In the genomic region with DNA sequence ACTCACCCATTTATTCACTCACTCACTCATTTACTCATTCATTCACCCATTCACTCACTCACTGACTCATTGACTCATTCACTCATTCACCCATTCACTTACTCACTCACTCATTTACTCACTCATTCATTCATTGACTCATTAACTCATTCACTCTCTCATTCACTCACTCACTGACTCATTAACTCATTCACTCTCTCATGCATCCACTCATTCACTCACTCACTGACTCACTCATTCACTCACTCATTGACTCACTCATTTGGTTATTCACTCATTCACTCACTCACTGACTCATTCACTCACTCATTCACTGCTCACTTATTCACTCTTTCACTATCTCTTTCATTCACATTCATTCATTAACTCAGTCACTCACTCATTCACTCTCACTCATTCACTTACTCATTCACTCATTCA, we compare ENCODE assay signal across 1 cellular context.
TF ChIP-seq lines count a peak whose summit lies in the region.

No MANE protein-coding gene starts in this region.

TF ChIP-seq in K562, 482 proteins besides CTCF, POLR2A, EP300 and RAD21:
- TF ChIP-seq, protein P1, sequence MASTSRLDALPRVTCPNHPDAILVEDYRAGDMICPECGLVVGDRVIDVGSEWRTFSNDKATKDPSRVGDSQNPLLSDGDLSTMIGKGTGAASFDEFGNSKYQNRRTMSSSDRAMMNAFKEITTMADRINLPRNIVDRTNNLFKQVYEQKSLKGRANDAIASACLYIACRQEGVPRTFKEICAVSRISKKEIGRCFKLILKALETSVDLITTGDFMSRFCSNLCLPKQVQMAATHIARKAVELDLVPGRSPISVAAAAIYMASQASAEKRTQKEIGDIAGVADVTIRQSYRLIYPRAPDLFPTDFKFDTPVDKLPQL (IDR thresholded peaks at IDR 0.05; ENCODE audit: extremely low read depth, insufficient read length): no peak
- no peak for TF ChIP-seq GABPB2 (CRISPR knock-in tag; conservative IDR thresholded peaks at IDR 0.05)
- TF ChIP-seq, protein P2, sequence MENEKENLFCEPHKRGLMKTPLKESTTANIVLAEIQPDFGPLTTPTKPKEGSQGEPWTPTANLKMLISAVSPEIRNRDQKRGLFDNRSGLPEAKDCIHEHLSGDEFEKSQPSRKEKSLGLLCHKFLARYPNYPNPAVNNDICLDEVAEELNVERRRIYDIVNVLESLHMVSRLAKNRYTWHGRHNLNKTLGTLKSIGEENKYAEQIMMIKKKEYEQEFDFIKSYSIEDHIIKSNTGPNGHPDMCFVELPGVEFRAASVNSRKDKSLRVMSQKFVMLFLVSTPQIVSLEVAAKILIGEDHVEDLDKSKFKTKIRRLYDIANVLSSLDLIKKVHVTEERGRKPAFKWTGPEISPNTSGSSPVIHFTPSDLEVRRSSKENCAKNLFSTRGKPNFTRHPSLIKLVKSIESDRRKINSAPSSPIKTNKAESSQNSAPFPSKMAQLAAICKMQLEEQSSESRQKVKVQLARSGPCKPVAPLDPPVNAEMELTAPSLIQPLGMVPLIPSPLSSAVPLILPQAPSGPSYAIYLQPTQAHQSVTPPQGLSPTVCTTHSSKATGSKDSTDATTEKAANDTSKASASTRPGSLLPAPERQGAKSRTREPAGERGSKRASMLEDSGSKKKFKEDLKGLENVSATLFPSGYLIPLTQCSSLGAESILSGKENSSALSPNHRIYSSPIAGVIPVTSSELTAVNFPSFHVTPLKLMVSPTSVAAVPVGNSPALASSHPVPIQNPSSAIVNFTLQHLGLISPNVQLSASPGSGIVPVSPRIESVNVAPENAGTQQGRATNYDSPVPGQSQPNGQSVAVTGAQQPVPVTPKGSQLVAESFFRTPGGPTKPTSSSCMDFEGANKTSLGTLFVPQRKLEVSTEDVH (IDR thresholded peaks at IDR 0.05; ENCODE audit: low read depth, partially characterized antibody): no peak
- TF ChIP-seq, protein P3, sequence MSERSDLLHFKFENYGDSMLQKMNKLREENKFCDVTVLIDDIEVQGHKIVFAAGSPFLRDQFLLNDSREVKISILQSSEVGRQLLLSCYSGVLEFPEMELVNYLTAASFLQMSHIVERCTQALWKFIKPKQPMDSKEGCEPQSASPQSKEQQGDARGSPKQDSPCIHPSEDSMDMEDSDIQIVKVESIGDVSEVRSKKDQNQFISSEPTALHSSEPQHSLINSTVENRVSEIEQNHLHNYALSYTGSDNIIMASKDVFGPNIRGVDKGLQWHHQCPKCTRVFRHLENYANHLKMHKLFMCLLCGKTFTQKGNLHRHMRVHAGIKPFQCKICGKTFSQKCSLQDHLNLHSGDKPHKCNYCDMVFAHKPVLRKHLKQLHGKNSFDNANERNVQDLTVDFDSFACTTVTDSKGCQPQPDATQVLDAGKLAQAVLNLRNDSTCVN (CRISPR knock-in tag; IDR thresholded peaks at IDR 0.05): no peak
- TF ChIP-seq PHTF2 (CRISPR knock-in tag; IDR thresholded peaks at IDR 0.05): no peak
- TF ChIP-seq POLR2AphosphoS5 (IDR thresholded peaks at IDR 0.05; ENCODE audit: control insufficient read depth, insufficient read depth, low read depth, low read length): no peak
- peak; percentile 62; the same call in 1 of the 2 replicates for TF ChIP-seq BCOR (IDR thresholded peaks at IDR 0.05)
- TF ChIP-seq ZNF584 (CRISPR knock-in tag; IDR thresholded peaks at IDR 0.05; ENCODE audit: low read depth): no peak
- no peak for TF ChIP-seq POU5F1 (IDR thresholded peaks at IDR 0.05; ENCODE audit: borderline replicate concordance, low read depth, low read length, partially characterized antibody)
- TF ChIP-seq KLF13 (tag; IDR thresholded peaks at IDR 0.05; ENCODE audit: borderline replicate concordance, low read depth): no peak
- TF ChIP-seq PHF20 (IDR thresholded peaks at IDR 0.05; ENCODE audit: partially characterized antibody): peak; percentile 25
- TF ChIP-seq TCF7L2 (IDR thresholded peaks at IDR 0.05; ENCODE audit: low read depth, low read length): no peak
- TF ChIP-seq FOXJ2 (tag; IDR thresholded peaks at IDR 0.05): no peak
- no peak for TF ChIP-seq SMARCE1 (IDR thresholded peaks at IDR 0.05)
- TF ChIP-seq ZNF444 (CRISPR knock-in tag; IDR thresholded peaks at IDR 0.05): no peak
- TF ChIP-seq DDX20 (tag; IDR thresholded peaks at IDR 0.05; ENCODE audit: low read depth): no peak
- no peak for TF ChIP-seq RBM34 (IDR thresholded peaks at IDR 0.05; ENCODE audit: borderline replicate concordance, insufficient read depth, low read length)
- no peak for TF ChIP-seq MEF2D (tag; conservative IDR thresholded peaks at IDR 0.05; ENCODE audit: low read depth)
- TF ChIP-seq ZNF24 (IDR thresholded peaks at IDR 0.05): peak; percentile 93
- TF ChIP-seq, protein P4, sequence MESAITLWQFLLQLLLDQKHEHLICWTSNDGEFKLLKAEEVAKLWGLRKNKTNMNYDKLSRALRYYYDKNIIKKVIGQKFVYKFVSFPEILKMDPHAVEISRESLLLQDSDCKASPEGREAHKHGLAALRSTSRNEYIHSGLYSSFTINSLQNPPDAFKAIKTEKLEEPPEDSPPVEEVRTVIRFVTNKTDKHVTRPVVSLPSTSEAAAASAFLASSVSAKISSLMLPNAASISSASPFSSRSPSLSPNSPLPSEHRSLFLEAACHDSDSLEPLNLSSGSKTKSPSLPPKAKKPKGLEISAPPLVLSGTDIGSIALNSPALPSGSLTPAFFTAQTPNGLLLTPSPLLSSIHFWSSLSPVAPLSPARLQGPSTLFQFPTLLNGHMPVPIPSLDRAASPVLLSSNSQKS (CRISPR knock-in tag; IDR thresholded peaks at IDR 0.05): no peak
- no peak for TF ChIP-seq ZNF830 (CRISPR knock-in tag; IDR thresholded peaks at IDR 0.05)
- no peak for TF ChIP-seq ZNF586 (CRISPR knock-in tag; conservative IDR thresholded peaks at IDR 0.05)
- TF ChIP-seq FOXJ3 (CRISPR knock-in tag; IDR thresholded peaks at IDR 0.05): no peak
